8 cellular contexts compared by ENCODE assay signal in the genomic region with DNA sequence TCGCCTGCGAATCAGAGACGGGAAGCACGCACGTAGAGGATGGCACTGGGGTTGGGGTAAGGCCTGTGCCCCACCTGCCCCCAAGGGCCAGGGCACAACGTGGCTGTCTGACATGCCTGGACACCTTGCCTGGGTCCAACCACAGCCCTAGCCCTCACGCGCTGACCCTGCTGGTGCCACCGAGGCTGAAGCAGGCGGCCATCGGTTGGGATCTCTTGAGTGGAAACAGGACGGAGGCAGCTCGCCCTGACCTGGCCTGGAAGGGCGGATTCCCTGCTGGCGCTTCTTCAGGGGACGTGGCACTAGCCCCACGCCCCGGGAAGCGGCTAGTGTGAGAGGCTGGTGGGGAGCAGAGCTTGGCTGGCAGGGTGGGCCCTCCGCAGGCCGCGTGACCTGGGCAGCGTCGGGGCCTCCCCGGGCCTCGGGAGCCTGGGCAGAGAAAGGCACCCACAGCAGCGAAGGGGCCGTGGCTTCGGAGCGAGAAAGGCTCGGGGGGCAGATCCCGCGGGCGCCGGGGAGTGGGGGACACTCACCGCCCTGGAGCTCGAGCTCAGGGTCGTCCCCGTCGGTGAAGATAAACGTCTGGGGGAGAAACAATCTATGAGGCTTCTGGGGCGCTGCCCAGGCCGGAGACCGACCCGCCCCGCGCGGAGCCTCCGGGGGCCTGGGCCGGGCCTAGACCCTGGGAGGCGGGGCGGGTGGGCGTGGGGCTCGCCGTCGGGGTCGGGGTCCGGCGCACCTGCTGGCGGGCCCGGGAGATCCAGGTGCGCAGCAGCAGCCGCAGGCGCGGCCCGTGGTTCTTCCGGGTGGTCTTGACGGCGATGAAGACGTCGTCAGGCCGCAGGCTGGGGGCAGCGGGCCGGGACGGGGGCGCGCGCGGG. TPM values are rescaled to one million over a fixed set of nuclear protein-coding genes. Genes with fewer than 3 reads are reported as not detected.
DNase-seq lines count a peak whose midpoint lies in the region; FAIRE-seq and TF ChIP-seq lines count a peak whose summit lies in the region.

No MANE protein-coding gene starts in this region.

- peaks cover 3% of the 10 kb centered on the region for H4K20me1 ChIP-seq in H9 (ENCODE audit: control insufficient read depth, insufficient read depth, insufficient read length)
- peaks cover 20% of the 10 kb centered on the region for H4K20me1 ChIP-seq in astrocyte (ENCODE audit: insufficient read depth, low read length)
- H4K20me1 ChIP-seq in keratinocyte (ENCODE audit: control insufficient read depth, extremely low read depth, insufficient read depth, low read length), result no peaks in the 10 kb centered on the region

- no peak overlapping the region for H4K91ac ChIP-seq in H9 (ENCODE audit: insufficient read length, low read depth, low read length)

- H3K14ac ChIP-seq in H9 (ENCODE audit: insufficient read depth, low read length), result no peak overlapping the region

- no peak overlapping the region for H3K9ac ChIP-seq in H9 (ENCODE audit: extremely low read depth, insufficient read length, low read length)
- H3K9ac ChIP-seq in astrocyte (ENCODE audit: low read length), result peak overlapping the region; percentile 89
- peak overlapping the region; percentile 80 for H3K9ac ChIP-seq in keratinocyte (ENCODE audit: control insufficient read depth, extremely low read depth, insufficient read depth, low read length)

- H2BK120ac ChIP-seq in H9 (ENCODE audit: low read depth, low read length, poor library complexity, severe bottlenecking), result no peak overlapping the region

- no peak overlapping the region for H2BK20ac ChIP-seq in H9 (ENCODE audit: low read depth, low read length, poor library complexity, severe bottlenecking)

- H3K27me3 ChIP-seq in H9 (ENCODE audit: insufficient read depth, low read length) (no peaks in the 10 kb centered on the region), astrocyte (ENCODE audit: insufficient read depth, low read length) (no peaks in the 10 kb centered on the region), keratinocyte (ENCODE audit: control insufficient read depth, extremely low read depth, insufficient read depth, low read length) (no peaks in the 10 kb centered on the region), testis (no peaks in the 10 kb centered on the region)

- no peak overlapping the region for H2BK15ac ChIP-seq in H9 (ENCODE audit: low read depth, low read length)

- no peaks in the 10 kb centered on the region for H3K23me2 ChIP-seq in H9 (ENCODE audit: insufficient read length, low read depth, low read length, poor library complexity, severe bottlenecking)

- H3K9me1 ChIP-seq in keratinocyte (ENCODE audit: control insufficient read depth, extremely low read depth, insufficient read depth, low read length), result no peaks in the 10 kb centered on the region

- H2BK5ac ChIP-seq in H9 (ENCODE audit: insufficient read length, low read length), result no peak overlapping the region

- no peaks in the 10 kb centered on the region for H3K4me1 ChIP-seq in H9 (ENCODE audit: insufficient read depth, low read length)
- H3K4me1 ChIP-seq in astrocyte (ENCODE audit: insufficient read depth, low read length), result peaks cover 17% of the 10 kb centered on the region
- peaks cover 11% of the 10 kb centered on the region for H3K4me1 ChIP-seq in keratinocyte (ENCODE audit: control insufficient read depth, extremely low read depth, insufficient read depth, low read length)
- H3K4me1 ChIP-seq in testis, result peaks cover 11% of the 10 kb centered on the region

- no peak overlapping the region for H2BK12ac ChIP-seq in H9 (ENCODE audit: insufficient read length, low read depth, low read length)

- H3K4me3 Mint-ChIP-seq in H9, result peak overlapping the region; percentile 78 to 86
- peak overlapping the region; percentile 88 for H3K4me3 Mint-ChIP-seq in astrocyte (ENCODE audit: unreplicated experiment)

- H3K4me3 ChIP-seq in AG10803 (ENCODE audit: low read length) (peak overlapping the region; percentile 80), astrocyte (ENCODE audit: insufficient read depth, low read depth, low read length) (peak overlapping the region; percentile 62), keratinocyte (ENCODE audit: control insufficient read depth in 2 of 3, extremely low read depth in 1 of 3, insufficient read depth in 2 of 3, low read depth in 1 of 3, low read length in 3 of 3) (peak overlapping the region; percentile 72 to 87 (median 72)), testis (peak overlapping the region; percentile 72 to 78)

- no peak overlapping the region for H4K5ac ChIP-seq in H9 (ENCODE audit: insufficient read length, low read depth, low read length)

- H3K79me1 ChIP-seq in H9 (ENCODE audit: insufficient read depth, low read depth, low read length, poor library complexity, severe bottlenecking), result peaks cover 2% of the 10 kb centered on the region

- H3K4me2 ChIP-seq in H9 (ENCODE audit: insufficient read depth, insufficient read length, low read length) (peak overlapping the region; percentile 5), astrocyte (ENCODE audit: low read length) (peak overlapping the region; percentile 99), keratinocyte (ENCODE audit: control insufficient read depth, extremely low read depth, insufficient read depth, low read depth, low read length) (peak overlapping the region; percentile 81)

- H3K27ac Mint-ChIP-seq in H9 (peak overlapping the region in 1 of 3 experiments; percentile 64; a peak in 1 of 7 replicates), astrocyte (ENCODE audit: unreplicated experiment) (peak overlapping the region; percentile 47)

- DNase-seq in AG10803 (ENCODE audit: low read depth) (peak; percentile 36), H9 (no peak), astrocyte (ENCODE audit: low read depth) (no peak), keratinocyte (ENCODE audit: low read depth, low spot score) (no peak), testis (no peak), midbrain (lab: John Stamatoyannopoulos, UW) (no peak), AML-193 (lab: John Stamatoyannopoulos, UW) (no peak)
- no peak for DNase-seq in NK-92 treated with Interleukin-12 subunit alpha and Interleukin-12 subunit beta, amount 100 ng/mL, for 24 hours (lab: John Stamatoyannopoulos, UW)

- no CpG with 5 or more reads among the region's 79 CpGs for WGBS in H9 (ENCODE audit: extremely low coverage, insufficient read length, low lambda C conversion rate)
- WGBS in testis, 2 donors, result 10 to 45% methylated on average over 6 to 66 of the region's 79 CpGs

- FAIRE-seq in astrocyte (lab: Jason Lieb, UNC), result no peak
- FAIRE-seq in keratinocyte (lab: Jason Lieb, UNC), result no peak

- H3T11ph ChIP-seq in H9 (ENCODE audit: low read length), result no peak overlapping the region

- no peak overlapping the region for H3K56ac ChIP-seq in H9 (ENCODE audit: insufficient read length, low read depth, low read length)

- H3K27me3 Mint-ChIP-seq in H9 (ENCODE audit: low read depth), result no peaks in the 10 kb centered on the region; the same call in 1 of the 2 replicates
- no peaks in the 10 kb centered on the region for H3K27me3 Mint-ChIP-seq in astrocyte (ENCODE audit: low read depth, unreplicated experiment)

- dilution Hi-C loops in keratinocyte (cut with MboI; ENCODE audit: extremely low pct_ligation_motif_present, low sequenced_read_pairs), result no loop called here

- TF ChIP-seq POLR2A in testis (IDR thresholded peaks at IDR 0.05), result no peak

- intact Hi-C loops in testis (cut with DNase I; ENCODE audit: low total_unique reads), result no loop called here

- H3K36me3 ChIP-seq in astrocyte (ENCODE audit: insufficient read depth, low read length) (no peaks in the 10 kb centered on the region), keratinocyte (ENCODE audit: control insufficient read depth in 2 of 2, extremely low read depth in 1 of 2, insufficient read depth in 2 of 2, low read length in 2 of 2) (peaks cover 15 to 28% of the 10 kb centered on the region in 2 experiments), testis (ENCODE audit: low read depth, missing control alignments) (no peaks in the 10 kb centered on the region)

- H2AFZ ChIP-seq in H9 (ENCODE audit: low read length) (no peak overlapping the region), astrocyte (ENCODE audit: low read depth, low read length) (peak overlapping the region; percentile 56), keratinocyte (ENCODE audit: control insufficient read depth, low read length) (peak overlapping the region; percentile 65)

- H3K36me3 Mint-ChIP-seq in H9 (ENCODE audit: insufficient read depth in 1 of 3, low read depth in 3 of 3) (peaks cover 10 to 43% (median 38%) of the 10 kb centered on the region in 3 experiments; a peak in 6 of 7 replicates), astrocyte (ENCODE audit: low read depth, unreplicated experiment) (peaks cover 10% of the 10 kb centered on the region)

- H4K8ac ChIP-seq in H9 (replicated peaks; ENCODE audit: insufficient read length, low read depth, low read length), result no peak overlapping the region

- H3K18ac ChIP-seq in H9 (ENCODE audit: insufficient read length, low read depth, low read length), result no peak overlapping the region

- H3K4me1 Mint-ChIP-seq in H9 (peaks cover 0 to 13% of the 10 kb centered on the region in 2 experiments; a peak in 2 of 4 replicates), astrocyte (ENCODE audit: low read depth, unreplicated experiment) (peaks cover 5% of the 10 kb centered on the region)

- H3K79me2 ChIP-seq in H9 (ENCODE audit: insufficient read depth, low read length) (no peaks in the 10 kb centered on the region), astrocyte (ENCODE audit: insufficient read depth, low read length) (peaks cover 43% of the 10 kb centered on the region), keratinocyte (ENCODE audit: control insufficient read depth, insufficient read depth, low read length) (peaks cover 25% of the 10 kb centered on the region)

- H3K9me3 Mint-ChIP-seq in H9, result no peaks in the 10 kb centered on the region
- H3K9me3 Mint-ChIP-seq in astrocyte (ENCODE audit: unreplicated experiment), result no peaks in the 10 kb centered on the region

- H3K4ac ChIP-seq in H9 (ENCODE audit: low read depth, low read length), result no peak overlapping the region

- no peak overlapping the region for H3K23ac ChIP-seq in H9 (ENCODE audit: insufficient read length, low read depth, low read length)

- H3K9me3 ChIP-seq in H9 (ENCODE audit: control insufficient read depth, low read depth, low read length) (no peaks in the 10 kb centered on the region), astrocyte (ENCODE audit: insufficient read depth, low read depth, low read length) (no peaks in the 10 kb centered on the region), keratinocyte (ENCODE audit: control insufficient read depth, low read depth, low read length) (no peaks in the 10 kb centered on the region), testis (no peaks in the 10 kb centered on the region)

- TF ChIP-seq CTCF in AG10803 (conservative IDR thresholded peaks at IDR 0.05; ENCODE audit: low read length), result no peak
- TF ChIP-seq CTCF in H9 (conservative IDR thresholded peaks at IDR 0.05), result no peak
- TF ChIP-seq CTCF in astrocyte (IDR thresholded peaks at IDR 0.05; ENCODE audit: insufficient read depth, low read depth, low read length), result no peak
- no peak for TF ChIP-seq CTCF in keratinocyte (optimal IDR thresholded peaks at IDR 0.05 in 1 of 3, IDR thresholded peaks at IDR 0.05 in 1 of 3, conservative IDR thresholded peaks at IDR 0.05 in 1 of 3; ENCODE audit: extremely low read depth in 1 of 3, insufficient read depth in 2 of 3, low read length in 3 of 3)
- no peak for TF ChIP-seq CTCF in testis (IDR thresholded peaks at IDR 0.05)

- no peak overlapping the region for H2AK5ac ChIP-seq in H9 (ENCODE audit: insufficient read length, low read length)

- H3K27ac ChIP-seq in H9 (ENCODE audit: insufficient read length, low read depth, low read length) (no peak overlapping the region), astrocyte (ENCODE audit: low read depth, low read length) (no peak overlapping the region), keratinocyte (ENCODE audit: control insufficient read depth, insufficient read depth, low read length) (peak overlapping the region; percentile 8), testis (peak overlapping the region; percentile 42 to 78)

RNA-seq across cellular contexts. Expression of a gene that starts 0.6 kb away (rescaled TPM):
- total RNA-seq in H9 (2021) (34.0 and 36.5 TPM in 2 replicates), astrocyte (40.2 and 41.9 TPM in 2 replicates), testis (100 to 1,000 TPM in 1 of 2 donors, 10 to 100 TPM in 1; 73.3 to 102 TPM)
- polyA plus RNA-seq in keratinocyte (10.2 to 25.3 TPM (median 13.6 TPM) in 3 replicates), testis (ENCODE audit: insufficient read depth, low read depth, low replicate concordance) (50.5 TPM)
- polyA plus RNA-seq in keratinocyte (2011; ENCODE audit: low read depth), result 10.9 TPM
- 5.5 and 14.9 TPM in 2 replicates for polyA plus RNA-seq in keratinocyte (2011; cell fraction: cytosol; rRNA removed)
- 54.3 and 78.8 TPM in 2 replicates for polyA plus RNA-seq in keratinocyte (2011; cell fraction: nucleus; rRNA removed)
- 23.8 and 42.0 TPM in 2 replicates for polyA plus RNA-seq in keratinocyte (2012; ENCODE audit: low replicate concordance)
- polyA minus RNA-seq in keratinocyte, result 5.4 to 31.0 TPM (median 8.0 TPM) in 3 replicates
- 21.1 TPM for polyA minus RNA-seq in keratinocyte (2011; cell fraction: cytosol; rRNA and poly(A)+ RNA removed)
- polyA minus RNA-seq in keratinocyte (2011; cell fraction: nucleus; rRNA and poly(A)+ RNA removed), result 18.7 and 21.1 TPM in 2 replicates

RNA-seq across cellular contexts. Expression of a gene that starts 0.7 kb away (rescaled TPM):
- total RNA-seq in H9 (2021) (164 TPM in 2 replicates), astrocyte (91.4 and 102 TPM in 2 replicates), testis (100 to 1,000 TPM; 170 to 190 TPM)
- polyA plus RNA-seq in keratinocyte (60.4 to 99.3 TPM (median 81.7 TPM) in 3 replicates), testis (ENCODE audit: insufficient read depth, low read depth, low replicate concordance) (178 TPM)
- 45.3 TPM for polyA plus RNA-seq in keratinocyte (2011; ENCODE audit: low read depth)
- 59.9 and 110 TPM in 2 replicates for polyA plus RNA-seq in keratinocyte (2011; cell fraction: cytosol; rRNA removed)
- 99.2 and 130 TPM in 2 replicates for polyA plus RNA-seq in keratinocyte (2011; cell fraction: nucleus; rRNA removed)
- 61.9 and 91.0 TPM in 2 replicates for polyA plus RNA-seq in keratinocyte (2012; ENCODE audit: low replicate concordance)
- 85.7 to 144 TPM (median 96.6 TPM) in 3 replicates for polyA minus RNA-seq in keratinocyte
- 154 TPM for polyA minus RNA-seq in keratinocyte (2011; cell fraction: cytosol; rRNA and poly(A)+ RNA removed)
- polyA minus RNA-seq in keratinocyte (2011; cell fraction: nucleus; rRNA and poly(A)+ RNA removed), result 36.0 and 44.9 TPM in 2 replicates

RNA-seq across cellular contexts. Expression of a gene that starts 13.5 kb away (rescaled TPM):
- total RNA-seq in H9 (2021) (90.6 and 93.6 TPM in 2 replicates), astrocyte (42.3 and 49.9 TPM in 2 replicates), testis (100 to 1,000 TPM; 134 to 188 TPM)
- polyA plus RNA-seq in keratinocyte (45.4 to 73.6 TPM (median 64.0 TPM) in 3 replicates), testis (ENCODE audit: insufficient read depth, low read depth, low replicate concordance) (109 TPM)
- polyA plus RNA-seq in keratinocyte (2011; ENCODE audit: low read depth), result 10.2 TPM
- polyA plus RNA-seq in keratinocyte (2011; cell fraction: cytosol; rRNA removed), result 59.0 and 103 TPM in 2 replicates
- polyA plus RNA-seq in keratinocyte (2011; cell fraction: nucleus; rRNA removed), result 51.5 and 77.5 TPM in 2 replicates
- polyA plus RNA-seq in keratinocyte (2012; ENCODE audit: low replicate concordance), result 62.1 and 118 TPM in 2 replicates
- polyA minus RNA-seq in keratinocyte, result 39.1 to 83.3 TPM (median 62.9 TPM) in 3 replicates
- 41.8 TPM for polyA minus RNA-seq in keratinocyte (2011; cell fraction: cytosol; rRNA and poly(A)+ RNA removed)
- 12.2 and 13.9 TPM in 2 replicates for polyA minus RNA-seq in keratinocyte (2011; cell fraction: nucleus; rRNA and poly(A)+ RNA removed)

RNA-seq across cellular contexts. Expression of a gene that starts 14.6 kb away (rescaled TPM):
- total RNA-seq in H9 (2021) (103 and 104 TPM in 2 replicates), astrocyte (55.1 and 59.5 TPM in 2 replicates), testis (100 to 1,000 TPM; 117 to 132 TPM)
- polyA plus RNA-seq in keratinocyte (49.1 to 68.3 TPM (median 52.0 TPM) in 3 replicates), testis (ENCODE audit: insufficient read depth, low read depth, low replicate concordance) (127 TPM)
- 24.6 TPM for polyA plus RNA-seq in keratinocyte (2011; ENCODE audit: low read depth)
- 50.8 and 74.9 TPM in 2 replicates for polyA plus RNA-seq in keratinocyte (2011; cell fraction: cytosol; rRNA removed)
- polyA plus RNA-seq in keratinocyte (2011; cell fraction: nucleus; rRNA removed), result 137 and 163 TPM in 2 replicates
- polyA plus RNA-seq in keratinocyte (2012; ENCODE audit: low replicate concordance), result 70.2 and 83.6 TPM in 2 replicates
- 20.4 to 46.2 TPM (median 22.9 TPM) in 3 replicates for polyA minus RNA-seq in keratinocyte
- 52.2 TPM for polyA minus RNA-seq in keratinocyte (2011; cell fraction: cytosol; rRNA and poly(A)+ RNA removed)
- 31.5 and 31.8 TPM in 2 replicates for polyA minus RNA-seq in keratinocyte (2011; cell fraction: nucleus; rRNA and poly(A)+ RNA removed)

RNA-seq across cellular contexts. Expression of a gene that starts 19.5 kb away (rescaled TPM):
- total RNA-seq in H9 (2021) (84.8 and 85.8 TPM in 2 replicates), astrocyte (40.5 and 41.3 TPM in 2 replicates), testis (100 to 1,000 TPM in 1 of 2 donors, 10 to 100 TPM in 1; 74.3 to 102 TPM)
- polyA plus RNA-seq in keratinocyte (10.2 to 23.0 TPM (median 12.3 TPM) in 3 replicates), testis (ENCODE audit: insufficient read depth, low read depth, low replicate concordance) (42.3 TPM)
- polyA plus RNA-seq in keratinocyte (2011; ENCODE audit: low read depth), result 1.6 TPM
- polyA plus RNA-seq in keratinocyte (2011; cell fraction: cytosol; rRNA removed), result 8.5 and 23.2 TPM in 2 replicates
- 8.9 and 15.0 TPM in 2 replicates for polyA plus RNA-seq in keratinocyte (2011; cell fraction: nucleus; rRNA removed)
- 4.1 and 10.1 TPM in 2 replicates for polyA plus RNA-seq in keratinocyte (2012; ENCODE audit: low replicate concordance)
- 3.7 to 34.6 TPM (median 7.4 TPM) in 3 replicates for polyA minus RNA-seq in keratinocyte
- 31.1 TPM for polyA minus RNA-seq in keratinocyte (2011; cell fraction: cytosol; rRNA and poly(A)+ RNA removed)
- 3.2 and 5.4 TPM in 2 replicates for polyA minus RNA-seq in keratinocyte (2011; cell fraction: nucleus; rRNA and poly(A)+ RNA removed)

Comparison
In these comparisons a context has a peak if more than half of its experiments do, and no peak if none do; other contexts are left out.
1. H3K27ac ChIP-seq: peak in keratinocyte (single experiment) and testis (2 of 2); none in H9 (single experiment) and astrocyte (single experiment).
2. H3K4me2 ChIP-seq: peak in every context shown above with its lines; median percentile 99 in astrocyte; 81 in keratinocyte; 5 in H9.
3. Peak in every context shown above with its lines, with median percentiles within 50 percentile points of each other: H3K4me3 ChIP-seq.